In the genomic region with DNA sequence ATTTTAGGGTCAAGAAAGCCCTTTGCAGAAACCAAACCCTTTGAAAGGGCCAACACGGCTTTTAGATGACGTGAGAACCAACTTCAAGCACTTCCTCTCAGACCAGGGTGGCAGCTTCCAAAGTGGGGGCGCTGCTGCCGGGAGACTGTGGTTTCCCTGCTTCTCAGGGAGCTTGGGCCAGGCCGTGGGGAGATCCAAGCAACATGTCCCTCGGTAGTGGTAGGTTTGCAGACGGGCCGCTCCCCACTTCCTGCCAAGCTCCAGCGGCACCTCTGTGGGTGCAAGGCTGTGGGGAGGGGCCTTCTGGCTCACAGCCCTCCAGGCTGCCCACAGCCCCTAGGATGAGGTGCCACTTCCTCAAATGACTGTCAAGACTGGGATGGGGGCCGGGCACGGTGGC, we compare ENCODE assay signal across 12 cellular contexts.
A peak's percentile ranks its signal among the peaks of the same experiment; 100 is the strongest.
DNase-seq lines count a peak whose midpoint lies in the region; ATAC-seq, FAIRE-seq and TF ChIP-seq lines count a peak whose summit lies in the region.
"Had no signal": no experiment of that assay in that cellular context is flagged by ENCODE, and none has a peak within 500 bp of the region (broad histone marks: within the 10 kb centered on the region; RNA-seq: fewer than 3 reads in every experiment).

No MANE protein-coding gene starts in this region.

- CTCF ChIA-PET in HepG2 (lab: Yijun Ruan, JAX; ENCODE audit: low intra/inter-chr PET ratio, low total read pairs) = no interaction called here
- CTCF ChIA-PET in activated CD4-positive, alpha-beta memory T cell treated with anti-CD3 and anti-CD28 coated beads for 36 hours (lab: Charles Lee) = interaction anchor here (1.5 to 3.3 kb wide), 3 partner anchors 77 to 134 kb away, joined by 5 to 13 read pairs (median 10); no protein-coding TSS in a partner anchor

- H3K9me3 ChIP-seq in right lobe of liver (no peaks in the 10 kb centered on the region), HepG2 (ENCODE audit: low read length) (no peaks in the 10 kb centered on the region), gastroesophageal sphincter (no peaks in the 10 kb centered on the region)

- no peak for TF ChIP-seq RAD21 in HepG2 (CRISPR knock-in tag; IDR thresholded peaks at IDR 0.05)

- TF ChIP-seq EP300 in HepG2 (IDR thresholded peaks at IDR 0.05; ENCODE audit: low read depth in 2 of 2, low read length in 2 of 2) (no peak), HepG2 (CRISPR knock-in tag; IDR thresholded peaks at IDR 0.05; ENCODE audit: borderline replicate concordance) (no peak), gastroesophageal sphincter (IDR thresholded peaks at IDR 0.05) (no peak)

- no peak overlapping the region for H3K4me3 Mint-ChIP-seq in activated CD4-positive, alpha-beta memory T cell treated with anti-CD3 and anti-CD28 coated beads for 36 hours
- H3K4me3 Mint-ChIP-seq: neural progenitor cell had no signal

- no TSS peak for BruUV-seq in HepG2 (replicated peaks; lab: Mats Ljungman, UMichigan)

- H4K20me1 ChIP-seq in HepG2 (ENCODE audit: insufficient read depth, low read length) = no peaks in the 10 kb centered on the region

- no peak for TF ChIP-seq POLR2A in right lobe of liver (IDR thresholded peaks at IDR 0.05)
- TF ChIP-seq POLR2A in HepG2 (IDR thresholded peaks at IDR 0.05; ENCODE audit: insufficient read depth in 1 of 2, low read depth in 2 of 2, low read length in 2 of 2) = no peak
- TF ChIP-seq POLR2A in gastroesophageal sphincter (IDR thresholded peaks at IDR 0.05) = no peak

- H3K9me3 Mint-ChIP-seq in activated CD4-positive, alpha-beta memory T cell treated with anti-CD3 and anti-CD28 coated beads for 36 hours = no peaks in the 10 kb centered on the region
- H3K9me3 Mint-ChIP-seq: neural progenitor cell had no signal

- intact Hi-C loops in right lobe of liver (cut with DNase I) = no loop called here
- intact Hi-C loops in HepG2 (cut with micrococcal nuclease; ENCODE audit: unreplicated experiment) = no loop called here
- intact Hi-C loops in activated CD4-positive, alpha-beta memory T cell treated with anti-CD3 and anti-CD28 coated beads for 36 hours (cut with micrococcal nuclease) = loop anchor here (5.0 kb wide), 1 partner anchor 79 kb away; no protein-coding TSS in a partner anchor

- H3K27ac ChIP-seq in right lobe of liver = no peak overlapping the region
- H3K27ac ChIP-seq in HepG2 (ENCODE audit: extremely low read length, insufficient read depth, low read length) = no peak overlapping the region
- peak overlapping the region in 2 of 4 donors; percentile 5 to 43 for H3K27ac ChIP-seq in gastroesophageal sphincter
- H3K27ac ChIP-seq: VCaP had no signal

- DNase-seq in right lobe of liver = no peak
- no peak for DNase-seq in HepG2 (ENCODE audit: low spot score)
- DNase-seq in activated CD4-positive, alpha-beta memory T cell treated with anti-CD3 and anti-CD28 coated beads for 36 hours = peak; percentile 63
- DNase-seq in OCI-M2 (lab: John Stamatoyannopoulos, UW; ENCODE audit: unreplicated experiment) = no peak
- DNase-seq in NK-92 treated with Interleukin-12 subunit alpha and Interleukin-12 subunit beta, amount 100 ng/mL, for 24 hours (lab: John Stamatoyannopoulos, UW) = no peak
- DNase-seq in kidney glomerular epithelial cell (lab: John Stamatoyannopoulos, UW) = no peak

- TF ChIP-seq CTCF in right lobe of liver (IDR thresholded peaks at IDR 0.05) (no peak), HepG2 (CRISPR knock-in tag; IDR thresholded peaks at IDR 0.05) (no peak), gastroesophageal sphincter (IDR thresholded peaks at IDR 0.05) (no peak)

- 66% methylated on average over 4 of the region's 11 CpGs for WGBS in right lobe of liver (ENCODE audit: insufficient coverage, low coverage, low lambda C conversion rate, missing lambda C conversion rate)
- WGBS in HepG2 (ENCODE audit: low lambda C conversion rate) = 89% methylated on average over 4 of the region's 11 CpGs
- no CpG with 5 or more reads among the region's 11 CpGs for WGBS in gastroesophageal sphincter (ENCODE audit: low coverage in 1 of 2), 2 donors

- POLR2A ChIA-PET in HepG2 (lab: Yijun Ruan, JAX) = no interaction called here
- POLR2A ChIA-PET in activated CD4-positive, alpha-beta memory T cell treated with anti-CD3 and anti-CD28 coated beads for 36 hours (lab: Charles Lee) = interaction anchor here (1.4 kb wide), 1 partner anchor 106 kb away, joined by 5 read pairs; no protein-coding TSS in a partner anchor

- H3K9ac ChIP-seq in HepG2 (ENCODE audit: insufficient read depth, low read depth, low read length) = no peak overlapping the region
- H3K9ac ChIP-seq: neural progenitor cell had no signal

- FAIRE-seq in HepG2 (lab: Jason Lieb, UNC) = no peak
- FAIRE-seq: colon, GM18507 had no signal

- H3K36me3 Mint-ChIP-seq in activated CD4-positive, alpha-beta memory T cell treated with anti-CD3 and anti-CD28 coated beads for 36 hours = peaks cover 2% of the 10 kb centered on the region

- no peaks in the 10 kb centered on the region for H3K27me3 Mint-ChIP-seq in activated CD4-positive, alpha-beta memory T cell treated with anti-CD3 and anti-CD28 coated beads for 36 hours

- in situ Hi-C loops in HepG2 (cut with HindIII; ENCODE audit: extremely low pct_ligation_motif_present, low pct_unique_long_range_greater_than_20kb) = no loop called here

- H3K36me3 ChIP-seq in right lobe of liver (peaks cover 0 to 2% (median 0%) of the 10 kb centered on the region in 4 donors), HepG2 (replicated peaks in 1 of 2; ENCODE audit: control insufficient read depth in 1 of 2, insufficient read depth in 2 of 2, low read length in 2 of 2) (0 out of 5 replicates have a peak, but pooled peaks cover 0 to 4% of the 10 kb centered on the region in 2 experiments), gastroesophageal sphincter (peaks cover 0 to 9% of the 10 kb centered on the region in 2 donors)
- H3K36me3 ChIP-seq: neural progenitor cell had no signal

- peaks cover 34% of the 10 kb centered on the region for H3K4me1 Mint-ChIP-seq in activated CD4-positive, alpha-beta memory T cell treated with anti-CD3 and anti-CD28 coated beads for 36 hours (ENCODE audit: low read depth)

- no peaks in the 10 kb centered on the region for H3K4me1 ChIP-seq in right lobe of liver
- peaks cover 19% of the 10 kb centered on the region for H3K4me1 ChIP-seq in HepG2 (ENCODE audit: insufficient read depth, low read length)
- H3K4me1 ChIP-seq in gastroesophageal sphincter = peaks cover 0 to 28% (median 10%) of the 10 kb centered on the region in 3 donors

- ATAC-seq in right lobe of liver = peak in 3 of 4 donors; percentile 7 to 20 (median 9)
- no peak for ATAC-seq in HepG2
- ATAC-seq in gastroesophageal sphincter = peak; percentile 20
- ATAC-seq in HG02678 (IDR thresholded peaks at IDR 0.05; ENCODE audit: unreplicated experiment) = no peak

- H3K27me3 ChIP-seq in right lobe of liver (no peaks in the 10 kb centered on the region), HepG2 (ENCODE audit: control insufficient read depth in 1 of 2, insufficient read depth in 2 of 2, low read length in 2 of 2) (no peaks in the 10 kb centered on the region), gastroesophageal sphincter (no peaks in the 10 kb centered on the region)
- H3K27me3 ChIP-seq: neural progenitor cell had no signal

- H3K79me2 ChIP-seq in HepG2 (ENCODE audit: insufficient read depth, low read length) = no peaks in the 10 kb centered on the region

- no peak overlapping the region for H3K4me2 ChIP-seq in HepG2 (ENCODE audit: low read depth, low read length)
- H3K4me2 ChIP-seq: neural progenitor cell had no signal

- no peak overlapping the region for H2AFZ ChIP-seq in HepG2 (ENCODE audit: low read length)
- H2AFZ ChIP-seq: neural progenitor cell had no signal

- no peak overlapping the region for H3K4me3 ChIP-seq in right lobe of liver
- H3K4me3 ChIP-seq in HepG2 (replicated peaks in 1 of 3; ENCODE audit: insufficient read depth in 1 of 3, low read depth in 2 of 3, low read length in 3 of 3) = no peak overlapping the region
- H3K4me3 ChIP-seq in gastroesophageal sphincter = no peak overlapping the region
- H3K4me3 ChIP-seq: neural progenitor cell had no signal

- H3K27ac Mint-ChIP-seq in activated CD4-positive, alpha-beta memory T cell treated with anti-CD3 and anti-CD28 coated beads for 36 hours = peak overlapping the region; percentile 23

TF ChIP-seq in HepG2, 621 proteins besides CTCF, POLR2A, EP300 and RAD21 (continues in another document):
- TF ChIP-seq FOSL2 (CRISPR knock-in tag; IDR thresholded peaks at IDR 0.05) (no peak), THAP8 (CRISPR knock-in tag; IDR thresholded peaks at IDR 0.05; ENCODE audit: borderline replicate concordance) (no peak), JARID2 (CRISPR knock-in tag; IDR thresholded peaks at IDR 0.05; ENCODE audit: insufficient replicate concordance) (no peak), TRIM24 (CRISPR knock-in tag; IDR thresholded peaks at IDR 0.05) (no peak), ATF7-NPFF (CRISPR knock-in tag; IDR thresholded peaks at IDR 0.05; ENCODE audit: low read depth) (no peak), KDM4B (CRISPR knock-in tag; IDR thresholded peaks at IDR 0.05) (no peak)
- TF ChIP-seq, protein P1, sequence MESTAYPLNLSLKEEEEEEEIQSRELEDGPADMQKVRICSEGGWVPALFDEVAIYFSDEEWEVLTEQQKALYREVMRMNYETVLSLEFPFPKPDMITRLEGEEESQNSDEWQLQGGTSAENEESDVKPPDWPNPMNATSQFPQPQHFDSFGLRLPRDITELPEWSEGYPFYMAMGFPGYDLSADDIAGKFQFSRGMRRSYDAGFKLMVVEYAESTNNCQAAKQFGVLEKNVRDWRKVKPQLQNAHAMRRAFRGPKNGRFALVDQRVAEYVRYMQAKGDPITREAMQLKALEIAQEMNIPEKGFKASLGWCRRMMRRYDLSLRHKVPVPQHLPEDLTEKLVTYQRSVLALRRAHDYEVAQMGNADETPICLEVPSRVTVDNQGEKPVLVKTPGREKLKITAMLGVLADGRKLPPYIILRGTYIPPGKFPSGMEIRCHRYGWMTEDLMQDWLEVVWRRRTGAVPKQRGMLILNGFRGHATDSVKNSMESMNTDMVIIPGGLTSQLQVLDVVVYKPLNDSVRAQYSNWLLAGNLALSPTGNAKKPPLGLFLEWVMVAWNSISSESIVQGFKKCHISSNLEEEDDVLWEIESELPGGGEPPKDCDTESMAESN (CRISPR knock-in tag; conservative IDR thresholded peaks at IDR 0.05) = no peak
- TF ChIP-seq, protein P2, sequence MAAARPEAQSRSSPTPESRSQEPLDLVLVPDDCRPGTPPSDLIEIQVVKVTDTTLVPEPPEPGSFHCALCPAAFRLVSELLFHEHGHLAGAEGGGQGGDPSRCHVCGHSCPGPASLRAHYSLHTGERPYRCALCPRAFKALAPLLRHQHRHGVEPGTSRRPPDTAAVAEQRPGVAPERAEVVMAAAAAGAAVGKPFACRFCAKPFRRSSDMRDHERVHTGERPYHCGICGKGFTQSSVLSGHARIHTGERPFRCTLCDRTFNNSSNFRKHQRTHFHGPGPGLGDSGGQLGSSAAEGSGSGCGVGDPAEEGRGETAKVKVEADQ (CRISPR knock-in tag; IDR thresholded peaks at IDR 0.05; ENCODE audit: borderline replicate concordance) = no peak

Comparison
In these comparisons a context has a peak if more than half of its experiments do, and no peak if none do; other contexts are left out.
1. ATAC-seq: peak in right lobe of liver (3 of 4) and gastroesophageal sphincter (single experiment); none in HepG2 (single experiment) and HG02678 (single experiment).